Comparison of ENCODE assay signal across 25 cellular contexts in the genomic region with DNA sequence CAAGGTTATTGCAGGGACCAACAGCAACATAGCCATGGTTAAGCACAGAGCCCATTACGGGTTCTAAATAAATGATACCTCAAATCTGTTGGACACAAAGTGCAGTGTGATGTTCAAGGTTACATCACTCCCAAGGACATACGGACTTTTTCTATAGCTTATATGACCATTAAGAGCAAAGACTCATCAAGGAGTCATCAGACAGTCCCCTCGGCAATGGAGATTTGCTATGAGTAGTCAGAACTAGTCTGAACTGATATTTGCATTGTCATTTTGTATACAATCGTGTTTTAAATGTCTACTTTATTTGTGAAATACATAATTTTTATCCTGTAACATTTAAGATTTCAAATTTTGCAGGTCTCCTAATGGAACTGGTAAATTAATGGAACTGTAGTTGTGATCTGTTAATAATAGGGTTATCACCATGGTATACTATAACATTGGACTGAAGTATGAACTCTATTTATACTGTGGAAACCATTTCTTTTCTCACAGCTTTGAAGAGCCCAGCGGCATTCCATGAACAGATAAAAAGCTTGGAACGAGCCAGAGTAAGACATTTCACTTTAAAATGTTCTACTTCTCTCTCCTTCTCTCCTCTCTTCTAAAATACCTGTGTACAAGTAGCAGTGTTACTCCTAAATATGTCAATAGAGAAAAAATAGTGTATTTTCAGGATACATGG.
"Had no signal": no experiment of that assay in that cellular context is flagged by ENCODE, and none has a peak within 500 bp of the region (broad histone marks: within the 10 kb centered on the region; RNA-seq: fewer than 3 reads in every experiment).

No MANE protein-coding gene starts in this region.

- H3K27me3 ChIP-seq: neural progenitor cell, neutrophil, right lobe of liver, tibial nerve, uterus had no signal

- H3K4me3 Mint-ChIP-seq: naive thymus-derived CD8-positive, alpha-beta T cell; nephron; neural progenitor cell; stimulated activated memory B cell treated with anti-CD40 and anti-IgM and Interleukin-4, amounts not matched to agents 10 μg/mL and 1 μg/mL and 100 μg/mL, for 72 hours; stimulated activated naive CD8-positive, alpha-beta T cell treated with anti-CD3 and anti-CD28 coated beads, Interleukin-15, amount 100 ng/mL, for 72 hours; type B pancreatic cell had no signal

- DNase-seq: hippocampal formation; kidney; lower lobe of right lung; mammary epithelial cell; mesenchymal stem cell; naive thymus-derived CD8-positive, alpha-beta T cell; occipital lobe; psoas muscle; right lobe of liver; stimulated activated CD4-positive, alpha-beta T cell treated with anti-CD3 and anti-CD28 coated beads, Interleukin-1b, Interleukin-23, amount 100 ng/mL, for 48 hours; stimulated activated CD4-positive, alpha-beta T cell treated with anti-CD3 and anti-CD28 coated beads, Interleukin-2, amount 100 ng/mL, for 48 hours; stimulated activated CD4-positive, alpha-beta T cell treated with anti-CD3 and anti-CD28 coated beads, Interleukin-4, amount 100 ng/mL, for 4 hours; stimulated activated CD8-positive, alpha-beta memory T cell treated with anti-CD3 and anti-CD28 coated beads, Interleukin-4, amount 100 ng/mL, for 48 hours; stimulated activated naive CD4-positive, alpha-beta T cell treated with Interleukin-2 at 50 U/mL for 16 hours; stimulated activated naive CD8-positive, alpha-beta T cell treated with anti-CD3 and anti-CD28 coated beads, Interleukin-15, amount 100 ng/mL, for 72 hours; substantia nigra; uterus had no signal

- H3K4me1 Mint-ChIP-seq: naive thymus-derived CD8-positive, alpha-beta T cell; nephron; neural progenitor cell; stimulated activated memory B cell treated with anti-CD40 and anti-IgM and Interleukin-4, amounts not matched to agents 10 μg/mL and 1 μg/mL and 100 μg/mL, for 72 hours; stimulated activated naive CD8-positive, alpha-beta T cell treated with anti-CD3 and anti-CD28 coated beads, Interleukin-15, amount 100 ng/mL, for 72 hours had no signal

- H3K27ac Mint-ChIP-seq: naive thymus-derived CD8-positive, alpha-beta T cell; nephron; neural progenitor cell; stimulated activated memory B cell treated with anti-CD40 and anti-IgM and Interleukin-4, amounts not matched to agents 10 μg/mL and 1 μg/mL and 100 μg/mL, for 72 hours; stimulated activated naive CD8-positive, alpha-beta T cell treated with anti-CD3 and anti-CD28 coated beads, Interleukin-15, amount 100 ng/mL, for 72 hours; type B pancreatic cell had no signal

- H3K36me3 ChIP-seq: neutrophil, uterus had no signal

- H3K27ac ChIP-seq: lower lobe of right lung, neural progenitor cell, neutrophil, parathyroid adenoma, psoas muscle, right lobe of liver, tibial nerve, uterus had no signal

- H3K27me3 Mint-ChIP-seq: naive thymus-derived CD8-positive, alpha-beta T cell; stimulated activated memory B cell treated with anti-CD40 and anti-IgM and Interleukin-4, amounts not matched to agents 10 μg/mL and 1 μg/mL and 100 μg/mL, for 72 hours; stimulated activated naive CD8-positive, alpha-beta T cell treated with anti-CD3 and anti-CD28 coated beads, Interleukin-15, amount 100 ng/mL, for 72 hours; type B pancreatic cell had no signal

- H3K4me1 ChIP-seq: lower lobe of right lung, neural progenitor cell, parathyroid adenoma, psoas muscle, right lobe of liver, tibial nerve, uterus had no signal

- H3K9me3 ChIP-seq: lower lobe of right lung, neutrophil, psoas muscle, right lobe of liver, tibial nerve, uterus had no signal

- H3K9me3 Mint-ChIP-seq: naive thymus-derived CD8-positive, alpha-beta T cell; nephron; neural progenitor cell; stimulated activated memory B cell treated with anti-CD40 and anti-IgM and Interleukin-4, amounts not matched to agents 10 μg/mL and 1 μg/mL and 100 μg/mL, for 72 hours; stimulated activated naive CD8-positive, alpha-beta T cell treated with anti-CD3 and anti-CD28 coated beads, Interleukin-15, amount 100 ng/mL, for 72 hours; type B pancreatic cell had no signal

- ATAC-seq: lower lobe of right lung; naive thymus-derived CD8-positive, alpha-beta T cell; psoas muscle; right lobe of liver; stimulated activated memory B cell treated with anti-CD40 and anti-IgM and Interleukin-4, amounts not matched to agents 10 μg/mL and 1 μg/mL and 100 μg/mL, for 72 hours; stimulated activated naive CD8-positive, alpha-beta T cell treated with anti-CD3 and anti-CD28 coated beads, Interleukin-15, amount 100 ng/mL, for 72 hours had no signal

- H3K4me3 ChIP-seq: lower lobe of right lung, neural progenitor cell, psoas muscle, right lobe of liver, smooth muscle cell, tibial nerve, uterus had no signal
